1 cellular context compared by ENCODE assay signal in the genomic region with DNA sequence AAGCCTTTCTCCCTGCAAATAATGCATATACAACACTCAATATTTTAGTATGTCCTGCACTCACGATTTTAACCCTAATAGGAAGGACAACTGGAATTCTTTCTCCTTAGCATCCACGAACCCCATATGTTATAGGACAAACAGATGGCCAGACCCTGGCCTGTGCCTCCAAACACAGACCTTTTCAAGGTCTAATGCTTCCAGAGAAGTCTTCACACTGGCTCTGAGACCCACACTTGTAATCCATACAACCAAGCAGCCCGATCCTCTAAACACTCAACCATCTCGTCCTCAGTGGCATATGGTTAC.
TF ChIP-seq lines count a peak whose summit lies in the region.

No MANE protein-coding gene starts in this region.

TF ChIP-seq in HEK293, 187 proteins besides CTCF, POLR2A, EP300 and RAD21 (continued from another document):
- TF ChIP-seq, protein P1, sequence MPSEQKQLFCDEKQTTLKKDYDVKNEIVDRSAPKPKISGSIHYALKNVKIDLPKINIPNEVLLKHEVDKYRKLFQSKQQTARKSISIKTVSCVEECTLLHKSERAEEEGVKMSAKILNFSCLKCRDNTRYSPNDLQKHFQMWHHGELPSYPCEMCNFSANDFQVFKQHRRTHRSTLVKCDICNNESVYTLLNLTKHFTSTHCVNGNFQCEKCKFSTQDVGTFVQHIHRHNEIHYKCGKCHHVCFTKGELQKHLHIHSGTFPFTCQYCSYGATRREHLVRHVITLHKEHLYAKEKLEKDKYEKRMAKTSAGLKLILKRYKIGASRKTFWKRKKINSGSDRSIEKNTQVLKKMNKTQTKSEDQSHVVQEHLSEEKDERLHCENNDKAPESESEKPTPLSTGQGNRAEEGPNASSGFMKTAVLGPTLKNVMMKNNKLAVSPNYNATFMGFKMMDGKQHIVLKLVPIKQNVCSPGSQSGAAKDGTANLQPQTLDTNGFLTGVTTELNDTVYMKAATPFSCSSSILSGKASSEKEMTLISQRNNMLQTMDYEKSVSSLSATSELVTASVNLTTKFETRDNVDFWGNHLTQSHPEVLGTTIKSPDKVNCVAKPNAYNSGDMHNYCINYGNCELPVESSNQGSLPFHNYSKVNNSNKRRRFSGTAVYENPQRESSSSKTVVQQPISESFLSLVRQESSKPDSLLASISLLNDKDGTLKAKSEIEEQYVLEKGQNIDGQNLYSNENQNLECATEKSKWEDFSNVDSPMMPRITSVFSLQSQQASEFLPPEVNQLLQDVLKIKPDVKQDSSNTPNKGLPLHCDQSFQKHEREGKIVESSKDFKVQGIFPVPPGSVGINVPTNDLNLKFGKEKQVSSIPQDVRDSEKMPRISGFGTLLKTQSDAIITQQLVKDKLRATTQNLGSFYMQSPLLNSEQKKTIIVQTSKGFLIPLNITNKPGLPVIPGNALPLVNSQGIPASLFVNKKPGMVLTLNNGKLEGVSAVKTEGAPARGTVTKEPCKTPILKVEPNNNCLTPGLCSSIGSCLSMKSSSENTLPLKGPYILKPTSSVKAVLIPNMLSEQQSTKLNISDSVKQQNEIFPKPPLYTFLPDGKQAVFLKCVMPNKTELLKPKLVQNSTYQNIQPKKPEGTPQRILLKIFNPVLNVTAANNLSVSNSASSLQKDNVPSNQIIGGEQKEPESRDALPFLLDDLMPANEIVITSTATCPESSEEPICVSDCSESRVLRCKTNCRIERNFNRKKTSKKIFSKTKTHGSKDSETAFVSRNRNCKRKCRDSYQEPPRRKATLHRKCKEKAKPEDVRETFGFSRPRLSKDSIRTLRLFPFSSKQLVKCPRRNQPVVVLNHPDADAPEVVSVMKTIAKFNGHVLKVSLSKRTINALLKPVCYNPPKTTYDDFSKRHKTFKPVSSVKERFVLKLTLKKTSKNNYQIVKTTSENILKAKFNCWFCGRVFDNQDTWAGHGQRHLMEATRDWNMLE (tag by site-specific recombination; conservative IDR thresholded peaks at IDR 0.05; ENCODE audit: low read depth), result no peak
- TF ChIP-seq ZFP3 (tag by site-specific recombination; IDR thresholded peaks at IDR 0.05; ENCODE audit: low read depth), result no peak
- TF ChIP-seq SCRT2 (tag by site-specific recombination; IDR thresholded peaks at IDR 0.05), result no peak
- no peak for TF ChIP-seq ZNF677 (tag by site-specific recombination; IDR thresholded peaks at IDR 0.05)
